2 cellular contexts compared by ENCODE assay signal in the genomic region with DNA sequence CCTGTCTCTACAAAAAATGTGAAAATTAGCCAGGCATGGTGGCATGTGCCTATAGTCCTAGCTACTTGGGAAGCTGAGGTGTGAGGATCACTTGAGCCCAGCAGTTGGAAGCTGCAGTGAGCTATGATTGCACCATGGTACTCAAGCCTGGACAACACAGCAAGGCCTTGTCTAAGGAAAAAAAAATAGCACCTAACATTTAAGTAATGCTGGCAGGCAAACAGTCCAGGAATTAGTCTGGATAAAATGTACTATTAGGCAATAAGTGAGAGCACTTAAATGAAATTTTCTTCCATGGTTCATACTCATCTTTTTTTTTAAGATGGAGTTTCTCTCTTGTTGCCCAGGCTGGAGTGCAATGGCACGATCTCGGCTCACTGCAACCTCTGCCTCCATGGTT. TPM values are rescaled to one million over a fixed set of nuclear protein-coding genes. Genes with fewer than 3 reads are reported as not detected.
"Had no signal": no experiment of that assay in that cellular context is flagged by ENCODE, and none has a peak within 500 bp of the region (broad histone marks: within the 10 kb centered on the region; RNA-seq: fewer than 3 reads in every experiment).

No MANE protein-coding gene starts in this region.

RNA-seq across cellular contexts. Expression of a gene that starts 30.3 kb away (rescaled TPM):
- total RNA-seq: G401, GM12878 had no signal
- polyA plus RNA-seq: GM12878 had no signal

RNA-seq across cellular contexts. Expression of a gene that starts 47.4 kb away (rescaled TPM):
- total RNA-seq: G401 had no signal
- polyA plus RNA-seq: GM12878 had no signal
